Comparison of ENCODE assay signal across 2 cellular contexts in genomic region chr12:52370906-52371608, GRCh38.
TF ChIP-seq lines count a peak whose summit lies in the region.

No MANE protein-coding gene starts in this region.

TF ChIP-seq in IMR-90, 13 proteins besides CTCF, POLR2A, EP300 and RAD21:
- TF ChIP-seq RCOR1 (IDR thresholded peaks at IDR 0.05; ENCODE audit: insufficient replicate concordance, low read length) (no peak), ELK1 (IDR thresholded peaks at IDR 0.05; ENCODE audit: borderline replicate concordance, low read depth, low read length) (no peak), NFE2L2 (IDR thresholded peaks at IDR 0.05; ENCODE audit: low read depth, low read length) (no peak), MXI1 (IDR thresholded peaks at IDR 0.05; ENCODE audit: borderline replicate concordance, low read depth, low read length) (no peak), FOS (IDR thresholded peaks at IDR 0.05; ENCODE audit: low read depth, low read length) (no peak), MAZ (IDR thresholded peaks at IDR 0.05; ENCODE audit: borderline replicate concordance, low read depth, low read length) (no peak), USF2 (IDR thresholded peaks at IDR 0.05; ENCODE audit: low read depth, low read length) (peak; percentile 61; the same call in 1 of the 2 replicates)

TF ChIP-seq in H1, 55 proteins besides CTCF, POLR2A, EP300 and RAD21:
- TF ChIP-seq SAP30 (IDR thresholded peaks at IDR 0.05; ENCODE audit: insufficient read depth, insufficient replicate concordance, low read length) (no peak), SRF (IDR thresholded peaks at IDR 0.05; ENCODE audit: low read depth, low read length) (no peak), RBBP5 (IDR thresholded peaks at IDR 0.05; ENCODE audit: borderline replicate concordance, low read depth, low read length) (no peak), JUN (IDR thresholded peaks at IDR 0.05; ENCODE audit: low read depth, low read length) (no peak), TBP (IDR thresholded peaks at IDR 0.05; ENCODE audit: low read depth, low read length) (no peak), HDAC6 (IDR thresholded peaks at IDR 0.05; ENCODE audit: low read depth, low read length) (no peak), USF2 (IDR thresholded peaks at IDR 0.05; ENCODE audit: low read length) (no peak), CBX5 (IDR thresholded peaks at IDR 0.05; ENCODE audit: low read depth, low read length) (no peak)
